In genomic region chr15:39320355-39320754, GRCh38 we compare ENCODE assay signal across 35 cellular contexts.
"Had no signal": no experiment of that assay in that cellular context is flagged by ENCODE, and none has a peak within 500 bp of the region (broad histone marks: within the 10 kb centered on the region; RNA-seq: fewer than 3 reads in every experiment).

No MANE protein-coding gene starts in this region.

- H3K27me3 ChIP-seq: MG63 had no signal

- H3K4me3 ChIP-seq: MG63 had no signal

- DNase-seq: Karpas-422, Kasumi-1, MG63, MM.1S, NCI-H1048, NCI-H1092, NCI-H1092 treated with DMSO at 0.1 percent for 48 hours, NCI-H1105, NCI-H1105 treated with DMSO at 0.1 percent for 48 hours, NCI-H1417, NCI-H1417 treated with DMSO at 0.1 percent for 48 hours, NCI-H1436, NCI-H1436 treated with DMSO at 0.1 percent for 48 hours, NCI-H146, NCI-H1694, NCI-H1694 treated with DMSO at 0.1 percent for 48 hours, NCI-H187, NCI-H187 treated with DMSO at 0.1 percent for 48 hours, NCI-H1930, NCI-H2029, NCI-H2029 treated with DMSO at 0.1 percent for 48 hours, NCI-H2081, NCI-H2081 treated with DMSO at 0.1 percent for 48 hours, NCI-H2107, NCI-H2171, NCI-H2171 treated with DMSO at 0.1 percent for 48 hours, NCI-H2227 treated with DMSO at 0.1 percent for 48 hours, NCI-H226, NCI-H345, NCI-H446, NCI-H446 treated with DMSO at 0.1 percent for 48 hours, NCI-H510A, NCI-H510A treated with DMSO at 0.1 percent for 48 hours, NCI-H524, NCI-H524 treated with DMSO at 0.1 percent for 48 hours had no signal

- H3K36me3 ChIP-seq: MG63 had no signal
